In genomic region chr2:224847961-224848850, GRCh38 we compare ENCODE assay signal across 9 cellular contexts.
DNase-seq lines count a peak whose midpoint lies in the region; ATAC-seq and TF ChIP-seq lines count a peak whose summit lies in the region.
"Had no signal": no experiment of that assay in that cellular context is flagged by ENCODE, and none has a peak within 500 bp of the region (broad histone marks: within the 10 kb centered on the region; RNA-seq: fewer than 3 reads in every experiment).

No MANE protein-coding gene starts in this region.

- peak overlapping the region in 1 of 2 donors; percentile 25 for H3K27ac ChIP-seq in aorta (ENCODE audit: low read depth in 1 of 2, low read length in 2 of 2)

- 49 to 52% methylated on average over 7 of the region's 7 CpGs for WGBS in aorta, 2 donors

- H3K4me3 ChIP-seq in foreskin fibroblast (ENCODE audit: low read depth in 1 of 2, low read length in 2 of 2) (no peak overlapping the region), aorta (ENCODE audit: low read length in 2 of 2) (no peak overlapping the region)

- no peak for TF ChIP-seq CTCF in foreskin fibroblast (IDR thresholded peaks at IDR 0.05; ENCODE audit: low read depth, low read length)

- H3K9me3 ChIP-seq in aorta (ENCODE audit: control insufficient read depth, low read length) = no peaks in the 10 kb centered on the region

- H3K4me1 ChIP-seq in aorta (ENCODE audit: control insufficient read depth in 1 of 2, insufficient read depth in 2 of 2, low read length in 2 of 2) = no peaks in the 10 kb centered on the region

- DNase-seq in Right ventricle myocardium superior = peak; percentile 54
- DNase-seq in cardiac septum (ENCODE audit: low spot score) = no peak
- peak; percentile 30 for DNase-seq in RKO (ENCODE audit: low spot score)
- peak; percentile 72 to 87 for DNase-seq in foreskin fibroblast
- peak; percentile 82 to 84 for DNase-seq in aorta
- no peak for DNase-seq in cortex of kidney (lab: John Stamatoyannopoulos, UW)
- DNase-seq in middle frontal gyrus (ENCODE audit: extremely low spot score, low spot score) = no peak
- DNase-seq: activated naive CD4-positive, alpha-beta T cell had no signal

- ATAC-seq in Right ventricle myocardium superior (ENCODE audit: poor library complexity) (no peak), aorta (ENCODE audit: low FRiP score) (peak; percentile 55), HG03039 (IDR thresholded peaks at IDR 0.05; ENCODE audit: unreplicated experiment) (no peak)

- peaks cover 0 to 2% of the 10 kb centered on the region in 2 donors for H3K36me3 ChIP-seq in aorta (ENCODE audit: control insufficient read depth in 1 of 2, insufficient read depth in 2 of 2, low read length in 1 of 2)

- intact Hi-C loops in Right ventricle myocardium superior (cut with DNase I) (no loop called here), cardiac septum (cut with DNase I) (no loop called here), aorta (cut with DNase I) (no loop called here)

- no peaks in the 10 kb centered on the region for H3K27me3 ChIP-seq in aorta (ENCODE audit: control insufficient read depth in 1 of 2, insufficient read depth in 2 of 2, low read length in 1 of 2)

Comparison
In these comparisons a context has a peak if more than half of its experiments do, and no peak if none do; other contexts are left out.
1. DNase-seq: peak in Right ventricle myocardium superior (single experiment), RKO (single experiment), foreskin fibroblast (2 of 2) and aorta (2 of 2); none in cardiac septum (single experiment), cortex of kidney (single experiment) and middle frontal gyrus (single experiment).